In the genomic region with DNA sequence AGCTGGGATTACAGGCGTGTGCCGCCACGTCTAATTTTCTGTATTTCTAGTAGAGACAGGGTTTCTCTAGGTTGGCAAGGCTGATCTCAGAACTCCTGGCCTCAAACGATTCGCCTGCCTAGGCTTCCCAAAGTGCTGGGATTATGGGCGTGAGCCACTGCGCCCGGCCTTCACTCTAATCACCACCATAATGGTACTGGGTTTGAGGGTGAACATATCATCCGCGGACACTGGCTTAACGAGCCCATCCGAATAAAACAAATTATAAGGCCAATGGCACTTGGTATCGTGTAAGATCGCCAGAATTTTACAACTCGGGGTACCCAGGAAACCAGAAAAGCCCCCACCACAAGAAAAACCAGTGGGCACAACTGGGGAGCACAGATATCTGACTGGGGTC, we compare ENCODE assay signal across 8 cellular contexts. TPM values are rescaled to one million over a fixed set of nuclear protein-coding genes. Genes with fewer than 3 reads are reported as not detected.
A peak's percentile ranks its signal among the peaks of the same experiment; 100 is the strongest.
DNase-seq lines count a peak whose midpoint lies in the region; ATAC-seq and TF ChIP-seq lines count a peak whose summit lies in the region.

No MANE protein-coding gene starts in this region.

- H3K4me1 Mint-ChIP-seq in activated naive CD8-positive, alpha-beta T cell treated with anti-CD3 and anti-CD28 coated beads for 36 hours: peaks cover 27% of the 10 kb centered on the region
- peaks cover 35% of the 10 kb centered on the region for H3K4me1 Mint-ChIP-seq in stimulated activated naive CD8-positive, alpha-beta T cell treated with anti-CD3 and anti-CD28 coated beads, Interleukin-15, amount 100 ng/mL, for 72 hours

- H3K36me3 Mint-ChIP-seq in activated naive CD8-positive, alpha-beta T cell treated with anti-CD3 and anti-CD28 coated beads for 36 hours: peaks cover 58% of the 10 kb centered on the region

- peak overlapping the region; percentile 86 for H3K4me3 Mint-ChIP-seq in activated naive CD8-positive, alpha-beta T cell treated with anti-CD3 and anti-CD28 coated beads for 36 hours
- H3K4me3 Mint-ChIP-seq in stimulated activated naive CD8-positive, alpha-beta T cell treated with anti-CD3 and anti-CD28 coated beads, Interleukin-15, amount 100 ng/mL, for 72 hours: peak overlapping the region; percentile 90 to 91

- no peak for TF ChIP-seq CTCF in GM20000 (IDR thresholded peaks at IDR 0.05; ENCODE audit: extremely low read depth, missing control alignments)

- H3K27ac Mint-ChIP-seq in activated naive CD8-positive, alpha-beta T cell treated with anti-CD3 and anti-CD28 coated beads for 36 hours: peak overlapping the region; percentile 86
- H3K27ac Mint-ChIP-seq in stimulated activated naive CD8-positive, alpha-beta T cell treated with anti-CD3 and anti-CD28 coated beads, Interleukin-15, amount 100 ng/mL, for 72 hours: peak overlapping the region; percentile 90 to 96

- peaks cover 5% of the 10 kb centered on the region for H3K9me3 Mint-ChIP-seq in activated naive CD8-positive, alpha-beta T cell treated with anti-CD3 and anti-CD28 coated beads for 36 hours
- H3K9me3 Mint-ChIP-seq in stimulated activated naive CD8-positive, alpha-beta T cell treated with anti-CD3 and anti-CD28 coated beads, Interleukin-15, amount 100 ng/mL, for 72 hours: no peaks in the 10 kb centered on the region

- H3K27me3 Mint-ChIP-seq in activated naive CD8-positive, alpha-beta T cell treated with anti-CD3 and anti-CD28 coated beads for 36 hours: no peaks in the 10 kb centered on the region
- no peaks in the 10 kb centered on the region for H3K27me3 Mint-ChIP-seq in stimulated activated naive CD8-positive, alpha-beta T cell treated with anti-CD3 and anti-CD28 coated beads, Interleukin-15, amount 100 ng/mL, for 72 hours

- H3K9me3 ChIP-seq in iPS-18c (ENCODE audit: control insufficient read depth, insufficient read depth, low read length): no peaks in the 10 kb centered on the region

- no peak for ATAC-seq in stimulated activated naive CD8-positive, alpha-beta T cell treated with anti-CD3 and anti-CD28 coated beads, Interleukin-15, amount 100 ng/mL, for 72 hours

- H3K4me3 ChIP-seq in iPS-18c (ENCODE audit: insufficient read depth, low read depth, low read length): peak overlapping the region; percentile 79

- DNase-seq in NCI-H748 (lab: John Stamatoyannopoulos, UW; ENCODE audit: unreplicated experiment) (peak; percentile 16), NCI-H748 treated with DMSO at 0.1 percent for 48 hours (lab: John Stamatoyannopoulos, UW) (no peak), NCI-H1436 (lab: John Stamatoyannopoulos, UW) (no peak), SW480 (ENCODE audit: low spot score) (no peak), GM20000 (ENCODE audit: low spot score) (no peak)
- no peak for DNase-seq in activated naive CD8-positive, alpha-beta T cell treated with anti-CD3 and anti-CD28 coated beads for 36 hours
- DNase-seq in stimulated activated naive CD8-positive, alpha-beta T cell treated with anti-CD3 and anti-CD28 coated beads, Interleukin-15, amount 100 ng/mL, for 72 hours: no peak

RNA-seq across cellular contexts. Expression of gene FAM200A, which starts 0.6 kb away (rescaled TPM):
- total RNA-seq in activated naive CD8-positive, alpha-beta T cell treated with anti-CD3 and anti-CD28 coated beads for 36 hours: 1 to 10 TPM; 5.6 to 6.0 TPM

RNA-seq across cellular contexts. Expression of gene ZNF655, which starts 7.1 kb away (rescaled TPM):
- 10 to 100 TPM; 57.5 to 58.9 TPM for total RNA-seq in activated naive CD8-positive, alpha-beta T cell treated with anti-CD3 and anti-CD28 coated beads for 36 hours

RNA-seq across cellular contexts. Expression of gene TMEM225B, which starts 46.7 kb away (rescaled TPM):
- under 1 TPM; 0.42 to 0.70 TPM for total RNA-seq in activated naive CD8-positive, alpha-beta T cell treated with anti-CD3 and anti-CD28 coated beads for 36 hours

RNA-seq across cellular contexts. Expression of gene ZKSCAN5, which starts 46.9 kb away (rescaled TPM):
- total RNA-seq in activated naive CD8-positive, alpha-beta T cell treated with anti-CD3 and anti-CD28 coated beads for 36 hours: 1 to 10 TPM; 8.0 to 8.3 TPM

RNA-seq across cellular contexts. Expression of gene ZNF394, which starts 51.2 kb away (rescaled TPM):
- 10 to 100 TPM; 26.1 to 27.5 TPM for total RNA-seq in activated naive CD8-positive, alpha-beta T cell treated with anti-CD3 and anti-CD28 coated beads for 36 hours
